In genomic region chr11:13448876-13449275, GRCh38 we compare ENCODE assay signal across 14 cellular contexts. TPM values are rescaled to one million over a fixed set of nuclear protein-coding genes. Genes with fewer than 3 reads are reported as not detected.
A peak's percentile ranks its signal among the peaks of the same experiment; 100 is the strongest.
DNase-seq lines count a peak whose midpoint lies in the region; ATAC-seq and TF ChIP-seq lines count a peak whose summit lies in the region.
"Had no signal": no experiment of that assay in that cellular context is flagged by ENCODE, and none has a peak within 500 bp of the region (broad histone marks: within the 10 kb centered on the region; RNA-seq: fewer than 3 reads in every experiment).

No MANE protein-coding gene starts in this region.

- H3K4me1 Mint-ChIP-seq in activated CD8-positive, alpha-beta T cell treated with anti-CD3 and anti-CD28 coated beads, Interleukin-2, amount 10 ng/mL, durations not matched to agents 7 days and 5 days (ENCODE audit: low read depth) = peaks cover 34% of the 10 kb centered on the region

- H3K36me3 ChIP-seq in upper lobe of right lung = no peaks in the 10 kb centered on the region
- H3K36me3 ChIP-seq: brain microvascular endothelial cell had no signal

- H3K36me3 Mint-ChIP-seq in activated CD8-positive, alpha-beta T cell treated with anti-CD3 and anti-CD28 coated beads, Interleukin-2, amount 10 ng/mL, durations not matched to agents 7 days and 5 days (ENCODE audit: low read depth) = peaks cover 12% of the 10 kb centered on the region

- H3K9me3 ChIP-seq in upper lobe of right lung = no peaks in the 10 kb centered on the region

- peaks cover 12% of the 10 kb centered on the region for H3K4me1 ChIP-seq in upper lobe of right lung

- DNase-seq in SIG-M5 treated with dmso at 0.1 percent for 504 hours (lab: John Stamatoyannopoulos, UW; ENCODE audit: unreplicated experiment) (peak; percentile 50), SIG-M5 (lab: John Stamatoyannopoulos, UW) (no peak), astrocyte of the hippocampus (ENCODE audit: low read depth, low spot score) (peak; percentile 12), left ventricle myocardium superior (peak; percentile 44), upper lobe of right lung (no peak), COLO829 (ENCODE audit: low spot score) (no peak)
- DNase-seq in activated CD8-positive, alpha-beta T cell treated with anti-CD3 and anti-CD28 coated beads, Interleukin-2, amount 10 ng/mL, durations not matched to agents 7 days and 5 days = no peak
- DNase-seq: brain microvascular endothelial cell, DMS153, NCI-H1930 had no signal

- POLR2A ChIA-PET in activated CD8-positive, alpha-beta T cell treated with anti-CD3 and anti-CD28 coated beads, Interleukin-2, amount 10 ng/mL, durations not matched to agents 7 days and 5 days (lab: Charles Lee) = no interaction called here

- intact Hi-C loops in left ventricle myocardium superior (cut with micrococcal nuclease) (no loop called here), upper lobe of right lung (cut with DNase I) (no loop called here)

- H3K4me3 Mint-ChIP-seq in activated CD8-positive, alpha-beta T cell treated with anti-CD3 and anti-CD28 coated beads, Interleukin-2, amount 10 ng/mL, durations not matched to agents 7 days and 5 days = no peak overlapping the region

- no peak overlapping the region for H3K27ac Mint-ChIP-seq in activated CD8-positive, alpha-beta T cell treated with anti-CD3 and anti-CD28 coated beads, Interleukin-2, amount 10 ng/mL, durations not matched to agents 7 days and 5 days

- no peak for TF ChIP-seq CTCF in upper lobe of right lung (IDR thresholded peaks at IDR 0.05)

- no peaks in the 10 kb centered on the region for H3K27me3 Mint-ChIP-seq in activated CD8-positive, alpha-beta T cell treated with anti-CD3 and anti-CD28 coated beads, Interleukin-2, amount 10 ng/mL, durations not matched to agents 7 days and 5 days (ENCODE audit: low read depth)

- peaks cover 8% of the 10 kb centered on the region for H3K9me3 Mint-ChIP-seq in activated CD8-positive, alpha-beta T cell treated with anti-CD3 and anti-CD28 coated beads, Interleukin-2, amount 10 ng/mL, durations not matched to agents 7 days and 5 days (ENCODE audit: insufficient read depth)

- no peak overlapping the region for H3K27ac ChIP-seq in upper lobe of right lung
- H3K27ac ChIP-seq: 22Rv1, brain microvascular endothelial cell had no signal

- H3K4me3 ChIP-seq in upper lobe of right lung = no peak overlapping the region
- H3K4me3 ChIP-seq: lung had no signal

- peak; percentile 95 for ATAC-seq in left ventricle myocardium superior
- ATAC-seq in upper lobe of right lung = peak; percentile 79
- ATAC-seq in activated CD8-positive, alpha-beta T cell treated with anti-CD3 and anti-CD28 coated beads, Interleukin-2, amount 10 ng/mL, durations not matched to agents 7 days and 5 days = no peak
- no peak for ATAC-seq in GM21723 (IDR thresholded peaks at IDR 0.05; ENCODE audit: unreplicated experiment)

- CTCF ChIA-PET in activated CD8-positive, alpha-beta T cell treated with anti-CD3 and anti-CD28 coated beads, Interleukin-2, amount 10 ng/mL, durations not matched to agents 7 days and 5 days (lab: Charles Lee) = no interaction called here

- no peaks in the 10 kb centered on the region for H3K27me3 ChIP-seq in upper lobe of right lung
- H3K27me3 ChIP-seq: brain microvascular endothelial cell had no signal

RNA-seq across cellular contexts. Expression of gene BTBD10, which starts 14.1 kb away (rescaled TPM):
- total RNA-seq in left ventricle myocardium superior (19.2 TPM), upper lobe of right lung (21.9 TPM)
- 10 to 100 TPM; 25.7 to 26.2 TPM for total RNA-seq in activated CD8-positive, alpha-beta T cell treated with anti-CD3 and anti-CD28 coated beads, Interleukin-2, amount 10 ng/mL, durations not matched to agents 7 days and 5 days

RNA-seq across cellular contexts. Expression of gene PTH, which starts 46.9 kb away (rescaled TPM):
- total RNA-seq in left ventricle myocardium superior (not detected), upper lobe of right lung (not detected)
- not detected for total RNA-seq in activated CD8-positive, alpha-beta T cell treated with anti-CD3 and anti-CD28 coated beads, Interleukin-2, amount 10 ng/mL, durations not matched to agents 7 days and 5 days
- total RNA-seq: lung, pulmonary artery endothelial cell had no signal

Comparison
In these comparisons a context has a peak if more than half of its experiments do, and no peak if none do; other contexts are left out.
1. DNase-seq: peak in SIG-M5 treated with dmso at 0.1 percent for 504 hours (single experiment), astrocyte of the hippocampus (single experiment) and left ventricle myocardium superior (single experiment); none in SIG-M5 (single experiment), upper lobe of right lung (single experiment), activated CD8-positive, alpha-beta T cell treated with anti-CD3 and anti-CD28 coated beads, Interleukin-2, amount 10 ng/mL, durations not matched to agents 7 days and 5 days (single experiment) and COLO829 (single experiment).
2. ATAC-seq: peak in left ventricle myocardium superior (single experiment) and upper lobe of right lung (single experiment); none in activated CD8-positive, alpha-beta T cell treated with anti-CD3 and anti-CD28 coated beads, Interleukin-2, amount 10 ng/mL, durations not matched to agents 7 days and 5 days (single experiment) and GM21723 (single experiment).